8 cellular contexts compared by ENCODE assay signal in the genomic region with DNA sequence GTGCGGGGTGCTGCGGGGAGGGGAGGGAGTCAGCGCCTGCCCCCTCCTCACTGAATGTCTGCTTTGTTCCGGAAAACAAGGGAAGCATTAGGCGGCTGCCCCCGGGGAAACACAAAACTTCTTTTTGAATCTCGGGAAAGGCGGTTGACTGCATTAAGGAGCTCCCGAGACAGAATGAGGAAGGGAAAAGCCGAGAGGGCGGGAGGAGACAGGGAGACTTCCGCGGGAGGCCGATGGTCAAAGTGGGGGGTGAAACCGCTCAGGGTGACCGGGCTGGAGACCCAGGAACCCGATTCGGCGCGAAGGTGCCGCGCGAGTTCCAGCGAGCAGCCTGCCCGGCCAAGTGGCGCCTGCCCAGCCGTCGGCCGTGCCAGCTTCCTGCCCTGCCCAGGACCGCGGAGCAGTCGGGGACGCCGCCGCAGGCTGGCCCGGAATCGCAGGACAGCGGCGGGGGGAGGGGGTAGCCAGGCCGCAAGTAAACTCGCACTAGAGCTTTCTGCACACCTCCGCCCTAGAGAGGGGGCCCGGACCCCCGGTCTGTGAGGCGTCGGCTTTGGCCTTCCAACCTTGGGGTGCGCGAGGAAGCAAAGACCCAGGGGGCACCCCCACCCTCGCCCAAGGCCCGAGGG. TPM values are rescaled to one million over a fixed set of nuclear protein-coding genes. Genes with fewer than 3 reads are reported as not detected.
DNase-seq lines count a peak whose midpoint lies in the region; ATAC-seq and TF ChIP-seq lines count a peak whose summit lies in the region.

No MANE protein-coding gene starts in this region.

- DNase-seq in COLO829 (ENCODE audit: low spot score), result peak; percentile 83
- peak; percentile 53 for DNase-seq in left ventricle myocardium inferior
- DNase-seq in prostate gland (ENCODE audit: low spot score), result peak; percentile 52
- DNase-seq in GOT3 (lab: John Stamatoyannopoulos, UW), result no peak

- H3K4me3 ChIP-seq in left ventricle myocardium inferior (peak overlapping the region; percentile 66), prostate gland (peak overlapping the region; percentile 29 to 36)

- H3K27ac ChIP-seq in left ventricle myocardium inferior (replicated peaks) (peak overlapping the region; percentile 90), prostate gland (peak overlapping the region; percentile 69 to 80)

- no peak for TF ChIP-seq POLR2A in prostate gland (IDR thresholded peaks at IDR 0.05)

- H3K9me3 ChIP-seq in left ventricle myocardium inferior (replicated peaks) (no peaks in the 10 kb centered on the region), prostate gland (no peaks in the 10 kb centered on the region)

- intact Hi-C loops in left ventricle myocardium inferior (cut with micrococcal nuclease), result no loop called here
- intact Hi-C loops in prostate gland (cut with DNase I), result loop anchor here (5.0 to 10.0 kb wide), 4 partner anchors 46 to 338 kb away; no protein-coding TSS in a partner anchor

- TF ChIP-seq CTCF in left ventricle myocardium inferior (IDR thresholded peaks at IDR 0.05; ENCODE audit: borderline replicate concordance), result no peak
- TF ChIP-seq CTCF in prostate gland (IDR thresholded peaks at IDR 0.05), result peak in 1 of 4 experiments; percentile 18

- H3K4me1 ChIP-seq in left ventricle myocardium inferior, result peaks cover 52% of the 10 kb centered on the region
- peaks cover 3% of the 10 kb centered on the region for H3K4me1 ChIP-seq in prostate gland (replicated peaks)

- 1% methylated on average over 38 of the region's 50 CpGs for whole genome bisulfite sequencing in prostate gland

- H3K36me3 Mint-ChIP-seq in activated naive CD8-positive, alpha-beta T cell, result no peaks in the 10 kb centered on the region

- no peaks in the 10 kb centered on the region for H3K36me3 ChIP-seq in left ventricle myocardium inferior
- no peaks in the 10 kb centered on the region for H3K36me3 ChIP-seq in prostate gland

- H3K27me3 ChIP-seq in left ventricle myocardium inferior (ENCODE audit: low read depth), result no peaks in the 10 kb centered on the region
- H3K27me3 ChIP-seq in prostate gland (replicated peaks; ENCODE audit: insufficient read depth), result no peaks in the 10 kb centered on the region

- no peaks in the 10 kb centered on the region for H3K9me3 Mint-ChIP-seq in activated naive CD8-positive, alpha-beta T cell (ENCODE audit: low read depth)

- H3K4me1 Mint-ChIP-seq in activated naive CD8-positive, alpha-beta T cell (ENCODE audit: low read depth), result peaks cover 15% of the 10 kb centered on the region

- ATAC-seq in HG02759 (IDR thresholded peaks at IDR 0.05; ENCODE audit: unreplicated experiment) (peak; percentile 14), GM21619 (IDR thresholded peaks at IDR 0.05; ENCODE audit: unreplicated experiment) (no peak), GM19395 (IDR thresholded peaks at IDR 0.05; ENCODE audit: unreplicated experiment) (no peak)

- H3K4me3 Mint-ChIP-seq in activated naive CD8-positive, alpha-beta T cell, result peak overlapping the region; percentile 80

- no peaks in the 10 kb centered on the region for H3K27me3 Mint-ChIP-seq in activated naive CD8-positive, alpha-beta T cell

- no peak overlapping the region for H3K27ac Mint-ChIP-seq in activated naive CD8-positive, alpha-beta T cell

RNA-seq across cellular contexts. Expression of a gene that starts 55.1 kb away (rescaled TPM):
- 15.1 TPM for total RNA-seq in left ventricle myocardium inferior
- 10 to 100 TPM; 56.2 to 70.8 TPM for total RNA-seq in prostate gland
